15 cellular contexts compared by ENCODE assay signal in the genomic region with DNA sequence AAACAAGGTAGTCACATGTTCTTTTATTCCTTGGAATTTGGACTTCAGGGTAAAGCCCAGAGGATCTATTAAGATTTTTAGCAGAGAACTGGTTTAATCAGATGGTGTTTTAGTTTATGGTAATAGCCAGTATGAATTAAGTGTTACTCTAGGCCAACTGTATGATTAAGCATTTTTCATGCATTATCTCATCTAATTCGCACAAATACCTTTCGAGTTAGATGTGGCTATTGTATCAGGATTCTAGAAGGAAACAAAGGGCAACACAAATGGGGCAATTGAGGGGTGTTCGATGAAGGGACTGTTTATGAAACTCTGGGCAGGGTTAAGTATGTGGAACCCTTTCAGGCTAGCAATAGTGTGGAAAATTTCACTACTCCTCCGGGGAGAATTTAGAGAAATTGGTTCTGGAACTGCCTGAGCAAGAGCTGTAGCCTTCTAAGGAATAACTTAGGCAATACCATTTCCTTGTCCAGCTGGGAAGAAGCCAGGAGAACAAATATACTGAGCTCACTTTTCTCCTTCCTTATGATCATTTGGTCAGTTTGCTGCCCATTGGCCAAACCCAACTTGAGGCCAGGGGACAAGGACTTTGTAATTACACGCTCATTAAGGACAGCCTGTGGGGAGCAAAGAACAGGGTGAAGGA.
DNase-seq lines count a peak whose midpoint lies in the region; ATAC-seq, FAIRE-seq and TF ChIP-seq lines count a peak whose summit lies in the region.
"Had no signal": no experiment of that assay in that cellular context is flagged by ENCODE, and none has a peak within 500 bp of the region (broad histone marks: within the 10 kb centered on the region; RNA-seq: fewer than 3 reads in every experiment).

No MANE protein-coding gene starts in this region.

- intact Hi-C loops in HepG2 (cut with micrococcal nuclease; ENCODE audit: unreplicated experiment), result loop anchor here (10.0 kb wide), 1 partner anchor 1450 kb away; no protein-coding TSS in a partner anchor

- in situ Hi-C loops in HepG2 (cut with HindIII; ENCODE audit: extremely low pct_ligation_motif_present, low pct_unique_long_range_greater_than_20kb), result no loop called here

- H3K9ac ChIP-seq in HepG2 (ENCODE audit: insufficient read depth, low read depth, low read length), result no peak overlapping the region

- BruUV-seq in HepG2 (replicated peaks; lab: Mats Ljungman, UMichigan), result no TSS peak

- H2AFZ ChIP-seq in HepG2 (ENCODE audit: low read length), result no peak overlapping the region

- TF ChIP-seq RAD21 in HepG2 (CRISPR knock-in tag; IDR thresholded peaks at IDR 0.05), result no peak

- H3K27me3 ChIP-seq in HepG2 (ENCODE audit: control insufficient read depth in 1 of 2, insufficient read depth in 2 of 2, low read length in 2 of 2), result no peaks in the 10 kb centered on the region

- no peaks in the 10 kb centered on the region for H3K9me3 ChIP-seq in HepG2 (ENCODE audit: low read length)
- H3K9me3 ChIP-seq: Caco-2 had no signal

- no peaks in the 10 kb centered on the region for H3K4me1 ChIP-seq in HepG2 (ENCODE audit: insufficient read depth, low read length)
- H3K4me1 ChIP-seq: Caco-2 had no signal

- POLR2A ChIA-PET in HepG2 (lab: Yijun Ruan, JAX), result no interaction called here

- DNase-seq in HS-5 (ENCODE audit: low read depth), result peak; percentile 25
- DNase-seq in cardiac fibroblast (ENCODE audit: low read depth in 2 of 2), result peak; percentile 80 to 86
- DNase-seq in iris pigment epithelial cell (ENCODE audit: low read depth), result peak; percentile 73
- no peak for DNase-seq in urothelium cell line (ENCODE audit: low spot score)
- DNase-seq in COR-L47 (lab: John Stamatoyannopoulos, UW), result no peak
- no peak for DNase-seq in HepG2 (ENCODE audit: low spot score)
- DNase-seq: activated naive CD8-positive, alpha-beta T cell treated with anti-CD3 and anti-CD28 coated beads for 36 hours; Caco-2; dermis blood vessel endothelial cell; naive thymus-derived CD8-positive, alpha-beta T cell; NCI-H2227 treated with DMSO at 0.1 percent for 48 hours; stimulated activated naive CD8-positive, alpha-beta T cell treated with anti-CD3 and anti-CD28 coated beads, Interleukin-15, Interleukin-2, amounts not matched to agents 100 U/mL and 50 U/mL, for 24 hours; SW 1271 had no signal

- TF ChIP-seq POLR2A in HepG2 (IDR thresholded peaks at IDR 0.05; ENCODE audit: insufficient read depth in 1 of 2, low read depth in 2 of 2, low read length in 2 of 2), result no peak

- ATAC-seq in HepG2 (no peak), GM18909 (IDR thresholded peaks at IDR 0.05; ENCODE audit: poor library complexity, unreplicated experiment) (no peak)
- ATAC-seq: naive thymus-derived CD8-positive, alpha-beta T cell; stimulated activated naive CD8-positive, alpha-beta T cell treated with anti-CD3 and anti-CD28 coated beads, Interleukin-15, Interleukin-2, amounts not matched to agents 100 U/mL and 50 U/mL, for 24 hours had no signal

- CTCF ChIA-PET in HepG2 (lab: Yijun Ruan, JAX; ENCODE audit: low intra/inter-chr PET ratio, low total read pairs), result no interaction called here

- H3K4me3 ChIP-seq in cardiac fibroblast (replicated peaks in 1 of 2; ENCODE audit: low read depth in 2 of 2, low read length in 2 of 2) (no peak overlapping the region), HepG2 (replicated peaks in 1 of 3; ENCODE audit: insufficient read depth in 1 of 3, low read depth in 2 of 3, low read length in 3 of 3) (no peak overlapping the region)

- TF ChIP-seq CTCF in cardiac fibroblast (IDR thresholded peaks at IDR 0.05; ENCODE audit: low read depth, low read length) (no peak), HepG2 (CRISPR knock-in tag; IDR thresholded peaks at IDR 0.05) (no peak)

- no peaks in the 10 kb centered on the region for H3K36me3 ChIP-seq in HepG2 (replicated peaks in 1 of 2; ENCODE audit: control insufficient read depth in 1 of 2, insufficient read depth in 2 of 2, low read length in 2 of 2)

- no peaks in the 10 kb centered on the region for H4K20me1 ChIP-seq in HepG2 (ENCODE audit: insufficient read depth, low read length)

- TF ChIP-seq EP300 in HepG2 (IDR thresholded peaks at IDR 0.05; ENCODE audit: low read depth in 2 of 2, low read length in 2 of 2), result no peak
- TF ChIP-seq EP300 in HepG2 (CRISPR knock-in tag; IDR thresholded peaks at IDR 0.05; ENCODE audit: borderline replicate concordance), result no peak

- no peak overlapping the region for H3K4me2 ChIP-seq in HepG2 (ENCODE audit: low read depth, low read length)

- H3K27ac ChIP-seq in HepG2 (ENCODE audit: extremely low read length, insufficient read depth, low read length), result no peak overlapping the region

- 28% methylated on average over 5 of the region's 5 CpGs for WGBS in HepG2 (ENCODE audit: low lambda C conversion rate)

- no peaks in the 10 kb centered on the region for H3K79me2 ChIP-seq in HepG2 (ENCODE audit: insufficient read depth, low read length)

- FAIRE-seq in urothelium cell line (lab: Jason Lieb, UNC) (peak; percentile 66), HepG2 (lab: Jason Lieb, UNC) (no peak)
- FAIRE-seq: keratinocyte had no signal

TF ChIP-seq in HepG2, 621 proteins besides CTCF, POLR2A, EP300 and RAD21:
- TF ChIP-seq, protein P1, sequence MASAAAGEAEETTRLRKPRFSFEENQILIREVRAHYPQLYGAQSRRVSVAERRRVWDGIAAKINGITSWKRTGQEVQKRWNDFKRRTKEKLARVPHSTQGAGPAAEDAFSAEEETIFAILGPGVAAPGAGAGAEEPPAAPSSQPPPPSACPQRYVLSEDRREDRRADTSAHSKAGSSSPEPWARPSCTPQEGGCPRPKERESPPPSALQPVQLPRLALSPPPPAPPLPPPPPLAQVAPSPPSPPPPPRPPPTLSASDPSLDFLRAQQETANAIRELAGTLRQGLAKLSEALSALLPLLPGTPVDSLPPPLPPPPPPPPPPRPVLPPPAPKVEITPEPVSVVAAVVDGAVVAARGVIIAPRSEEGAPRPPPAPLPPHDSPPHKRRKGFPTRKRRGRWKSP (CRISPR knock-in tag; IDR thresholded peaks at IDR 0.05), result no peak
- TF ChIP-seq ZNF292 (CRISPR knock-in tag; IDR thresholded peaks at IDR 0.05; ENCODE audit: borderline replicate concordance, low read depth) (no peak), KAT7 (CRISPR knock-in tag; IDR thresholded peaks at IDR 0.05; ENCODE audit: borderline replicate concordance) (no peak), ZNF577 (CRISPR knock-in tag; IDR thresholded peaks at IDR 0.05; ENCODE audit: borderline replicate concordance, low read depth) (no peak), ARNTL (CRISPR knock-in tag; IDR thresholded peaks at IDR 0.05) (no peak), ZNF296 (CRISPR knock-in tag; conservative IDR thresholded peaks at IDR 0.05) (no peak), ZBTB21 (CRISPR knock-in tag; IDR thresholded peaks at IDR 0.05) (no peak), POLR2AphosphoS2 (IDR thresholded peaks at IDR 0.05; ENCODE audit: low read depth, low read length) (no peak), ZNF598 (CRISPR knock-in tag; IDR thresholded peaks at IDR 0.05; ENCODE audit: borderline replicate concordance) (no peak)
- TF ChIP-seq, protein P2, sequence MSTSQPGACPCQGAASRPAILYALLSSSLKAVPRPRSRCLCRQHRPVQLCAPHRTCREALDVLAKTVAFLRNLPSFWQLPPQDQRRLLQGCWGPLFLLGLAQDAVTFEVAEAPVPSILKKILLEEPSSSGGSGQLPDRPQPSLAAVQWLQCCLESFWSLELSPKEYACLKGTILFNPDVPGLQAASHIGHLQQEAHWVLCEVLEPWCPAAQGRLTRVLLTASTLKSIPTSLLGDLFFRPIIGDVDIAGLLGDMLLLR (CRISPR knock-in tag; IDR thresholded peaks at IDR 0.05), result no peak

Comparison
In these comparisons a context has a peak if more than half of its experiments do, and no peak if none do; other contexts are left out.
1. DNase-seq: peak in HS-5 (single experiment), cardiac fibroblast (2 of 2) and iris pigment epithelial cell (single experiment); none in urothelium cell line (single experiment), COR-L47 (single experiment) and HepG2 (single experiment).